ENCODE assay signal across 8 cellular contexts in genomic region chr22:29766632-29767288, GRCh38.
A peak's percentile ranks its signal among the peaks of the same experiment; 100 is the strongest.
DNase-seq lines count a peak whose midpoint lies in the region; ATAC-seq and FAIRE-seq lines count a peak whose summit lies in the region.

Gene ZMAT5, minus strand, starts transcription at chr22:29767007. Its CDS starts 18,463 bp downstream, at chr22:29748544.

- H3K4me3 Mint-ChIP-seq in effector memory CD8-positive, alpha-beta T cell, result peak within 1 kb of the TSS; percentile 99 to 100

- no peaks in the 10 kb centered on the region for H3K9me3 Mint-ChIP-seq in effector memory CD8-positive, alpha-beta T cell

- H3K36me3 Mint-ChIP-seq in effector memory CD8-positive, alpha-beta T cell (ENCODE audit: insufficient read depth), result peaks cover 33% of the 10 kb centered on the region

- no peaks in the 10 kb centered on the region for H3K27me3 Mint-ChIP-seq in effector memory CD8-positive, alpha-beta T cell

- no peak for FAIRE-seq in HTR-8/SVneo (lab: Jason Lieb, UNC)

- DNase-seq in CMK (ENCODE audit: low read depth) (peak; percentile 95), HTR-8/SVneo (ENCODE audit: insufficient read length, low spot score) (peak; percentile 97), NOMO-1 treated with dmso at 0.1 percent for 144 hours (lab: John Stamatoyannopoulos, UW; ENCODE audit: unreplicated experiment) (peak; percentile 99), medulla oblongata (ENCODE audit: extremely low spot score) (peak; percentile 99)
- DNase-seq in activated CD8-positive, alpha-beta memory T cell treated with anti-CD3 and anti-CD28 coated beads for 48 hours (ENCODE audit: low read depth in 2 of 3, low spot score in 2 of 3), result peak; percentile 58 to 81 (median 77)
- DNase-seq in effector memory CD8-positive, alpha-beta T cell, result peak; percentile 84 to 90 (median 86)
- peak; percentile 84 for DNase-seq in stimulated activated CD8-positive, alpha-beta memory T cell treated with anti-CD3 and anti-CD28 coated beads, Interleukin-12 subunit alpha, Interleukin-12 subunit beta, amount 100 ng/mL, for 1 hour (ENCODE audit: low read depth)

- peak within 1 kb of the TSS; percentile 99 for H3K27ac Mint-ChIP-seq in effector memory CD8-positive, alpha-beta T cell

- ATAC-seq in GM21360 (IDR thresholded peaks at IDR 0.05; ENCODE audit: unreplicated experiment), result peak; percentile 76
- ATAC-seq in effector memory CD8-positive, alpha-beta T cell (replicated peaks), result peak; percentile 94

- peaks cover 36 to 38% of the 10 kb centered on the region in 2 donors for H3K4me1 Mint-ChIP-seq in effector memory CD8-positive, alpha-beta T cell (ENCODE audit: low read depth in 2 of 2)

Comparison
In these comparisons a context has a peak if more than half of its experiments do, and no peak if none do; other contexts are left out.
1. Peak in every context shown above with its lines: DNase-seq and ATAC-seq.